ENCODE assay signal across 12 cellular contexts in the genomic region with DNA sequence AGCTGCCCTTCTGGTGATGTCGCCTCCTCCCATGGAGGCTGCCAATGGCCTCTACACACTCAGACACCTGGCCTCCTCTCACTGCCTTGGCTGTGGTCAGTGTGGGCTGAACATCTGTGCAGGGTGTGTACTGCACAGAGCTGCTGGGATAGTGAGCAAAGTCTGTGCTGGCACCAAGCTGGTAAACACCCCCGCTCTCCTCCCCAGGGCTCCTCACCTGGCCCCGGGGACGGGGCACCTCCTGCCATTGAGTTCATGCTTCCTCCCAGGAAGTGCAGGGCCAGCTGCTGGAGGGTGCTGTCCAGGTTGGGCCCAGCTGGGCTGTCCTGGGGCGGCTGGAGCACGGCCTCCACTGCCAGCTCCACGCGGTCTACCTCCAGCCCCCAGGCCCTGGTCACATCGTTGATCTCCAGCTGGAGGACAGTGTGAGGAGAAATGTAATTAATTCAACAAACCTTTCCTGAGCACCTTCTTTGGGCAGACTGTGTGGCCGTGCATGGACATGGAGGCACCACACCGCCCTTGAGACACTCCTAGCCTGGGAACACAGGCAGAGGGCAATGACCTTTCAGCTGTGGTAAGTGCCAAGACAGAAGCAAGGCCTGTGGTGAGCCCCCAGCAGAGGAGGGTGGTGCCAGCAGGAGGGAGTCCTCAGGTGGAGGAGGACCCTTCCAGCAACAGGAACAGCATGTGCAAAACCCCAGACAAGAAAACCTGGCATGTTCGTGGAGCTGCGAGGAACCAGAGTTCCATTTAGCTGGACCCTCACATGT. TPM values are rescaled to one million over a fixed set of nuclear protein-coding genes. Genes with fewer than 3 reads are reported as not detected.
DNase-seq lines count a peak whose midpoint lies in the region; ATAC-seq lines count a peak whose summit lies in the region.
"Had no signal": no experiment of that assay in that cellular context is flagged by ENCODE, and none has a peak within 500 bp of the region (broad histone marks: within the 10 kb centered on the region; RNA-seq: fewer than 3 reads in every experiment).

No MANE protein-coding gene starts in this region.

- peak overlapping the region; percentile 22 for H3K9ac ChIP-seq in mesenchymal stem cell (ENCODE audit: low read length)

- peaks cover 76% of the 10 kb centered on the region for H3K4me1 ChIP-seq in mesenchymal stem cell (ENCODE audit: control insufficient read depth, insufficient read depth, low read depth, low read length)

- H3K27ac ChIP-seq in mesenchymal stem cell (ENCODE audit: low read length, poor library complexity, severe bottlenecking) = peak overlapping the region; percentile 99
- H3K27ac ChIP-seq: body of pancreas had no signal

- no peak overlapping the region for H2BK120ac ChIP-seq in mesenchymal stem cell (ENCODE audit: low read depth, low read length)

- peak overlapping the region; percentile 11 for H3K27ac Mint-ChIP-seq in stimulated activated naive CD8-positive, alpha-beta T cell treated with anti-CD3 and anti-CD28 coated beads, Interleukin-15, Interleukin-2, amounts not matched to agents 100 ng/mL and 50 ng/mL, for 24 hours
- H3K27ac Mint-ChIP-seq: CD4-positive, alpha-beta memory T cell had no signal

- no peak overlapping the region for H3K4me2 ChIP-seq in mesenchymal stem cell (ENCODE audit: low read length, poor library complexity, severe bottlenecking)

- WGBS in mesenchymal stem cell = 90% methylated on average over 13 of the region's 13 CpGs

- peak overlapping the region; percentile 83 for H4K91ac ChIP-seq in mesenchymal stem cell (ENCODE audit: low read length)

- no peak overlapping the region for H3K4me3 Mint-ChIP-seq in stimulated activated naive CD8-positive, alpha-beta T cell treated with anti-CD3 and anti-CD28 coated beads, Interleukin-15, Interleukin-2, amounts not matched to agents 100 ng/mL and 50 ng/mL, for 24 hours
- H3K4me3 Mint-ChIP-seq: CD4-positive, alpha-beta memory T cell had no signal

- H3K79me1 ChIP-seq in mesenchymal stem cell (replicated peaks; ENCODE audit: low read length, poor library complexity, severe bottlenecking) = peaks cover 5% of the 10 kb centered on the region

- H3K4me3 ChIP-seq in mesenchymal stem cell (ENCODE audit: insufficient read depth in 1 of 2, low read depth in 1 of 2, low read length in 2 of 2) = no peak overlapping the region
- H3K4me3 ChIP-seq: body of pancreas had no signal

- no peaks in the 10 kb centered on the region for H3K9me3 ChIP-seq in mesenchymal stem cell (ENCODE audit: control insufficient read depth, low read length)
- H3K9me3 ChIP-seq: body of pancreas had no signal

- peak overlapping the region; percentile 67 to 90 for H2BK12ac ChIP-seq in mesenchymal stem cell (ENCODE audit: low read length in 2 of 2)

- peaks cover 21 to 30% of the 10 kb centered on the region in 2 experiments for H3K36me3 ChIP-seq in mesenchymal stem cell (ENCODE audit: control insufficient read depth in 1 of 2, insufficient read depth in 2 of 2, low read depth in 1 of 2, low read length in 2 of 2)

- no peak for ATAC-seq in stimulated activated naive CD8-positive, alpha-beta T cell treated with anti-CD3 and anti-CD28 coated beads, Interleukin-15, Interleukin-2, amounts not matched to agents 100 U/mL and 50 U/mL, for 24 hours
- no peak for ATAC-seq in GM19467 (IDR thresholded peaks at IDR 0.05; ENCODE audit: unreplicated experiment)
- ATAC-seq: body of pancreas had no signal

- no peak for DNase-seq in stimulated activated naive CD8-positive, alpha-beta T cell treated with anti-CD3 and anti-CD28 coated beads, Interleukin-15, Interleukin-2, amounts not matched to agents 100 U/mL and 50 U/mL, for 24 hours
- DNase-seq in amniotic epithelial cell (ENCODE audit: low read depth) (peak; percentile 60), mesenchymal stem cell (no peak), AG08395 (ENCODE audit: low spot score) (no peak), activated T-cell treated with anti-CD3 and anti-CD28 coated beads for 4 hours (no peak), NCI-H69 (lab: John Stamatoyannopoulos, UW) (no peak)
- DNase-seq: activated CD4-positive, alpha-beta T cell treated with anti-CD3 and anti-CD28 coated beads for 4 hours; body of pancreas; CD4-positive, alpha-beta memory T cell; stimulated activated naive CD4-positive, alpha-beta T cell had no signal

- peak overlapping the region in 1 of 2 experiments; percentile 38 for H3K14ac ChIP-seq in mesenchymal stem cell (ENCODE audit: low read length in 2 of 2)

- peak overlapping the region; percentile 52 to 79 for H3K18ac ChIP-seq in mesenchymal stem cell (ENCODE audit: low read depth in 1 of 2, low read length in 2 of 2)

- peak overlapping the region; percentile 26 for H2BK15ac ChIP-seq in mesenchymal stem cell (ENCODE audit: low read depth, poor library complexity, severe bottlenecking)

- no peaks in the 10 kb centered on the region for H3K36me3 Mint-ChIP-seq in stimulated activated naive CD8-positive, alpha-beta T cell treated with anti-CD3 and anti-CD28 coated beads, Interleukin-15, Interleukin-2, amounts not matched to agents 100 ng/mL and 50 ng/mL, for 24 hours (ENCODE audit: low read depth)

- H3K27me3 Mint-ChIP-seq in stimulated activated naive CD8-positive, alpha-beta T cell treated with anti-CD3 and anti-CD28 coated beads, Interleukin-15, Interleukin-2, amounts not matched to agents 100 ng/mL and 50 ng/mL, for 24 hours = no peaks in the 10 kb centered on the region
- H3K27me3 Mint-ChIP-seq: CD4-positive, alpha-beta memory T cell had no signal

- H3K27me3 ChIP-seq in mesenchymal stem cell (ENCODE audit: control insufficient read depth in 1 of 2, insufficient read depth in 1 of 2, low read length in 2 of 2) = no peaks in the 10 kb centered on the region
- H3K27me3 ChIP-seq: body of pancreas had no signal

- H3K4me1 Mint-ChIP-seq in stimulated activated naive CD8-positive, alpha-beta T cell treated with anti-CD3 and anti-CD28 coated beads, Interleukin-15, Interleukin-2, amounts not matched to agents 100 ng/mL and 50 ng/mL, for 24 hours (ENCODE audit: low read depth) = peaks cover 50% of the 10 kb centered on the region

- H4K8ac ChIP-seq in mesenchymal stem cell (ENCODE audit: low read length) = peak overlapping the region; percentile 83

- H2AFZ ChIP-seq in mesenchymal stem cell (ENCODE audit: low read depth, low read length) = no peak overlapping the region

- H3K4ac ChIP-seq in mesenchymal stem cell (ENCODE audit: low read depth in 1 of 2, low read length in 2 of 2) = peak overlapping the region; percentile 6 to 85

- H2AK5ac ChIP-seq in mesenchymal stem cell (ENCODE audit: low read length, severe bottlenecking) = peak overlapping the region; percentile 99

- H3K9me3 Mint-ChIP-seq in stimulated activated naive CD8-positive, alpha-beta T cell treated with anti-CD3 and anti-CD28 coated beads, Interleukin-15, Interleukin-2, amounts not matched to agents 100 ng/mL and 50 ng/mL, for 24 hours = no peaks in the 10 kb centered on the region
- H3K9me3 Mint-ChIP-seq: CD4-positive, alpha-beta memory T cell had no signal

- peak overlapping the region; percentile 73 for H2BK5ac ChIP-seq in mesenchymal stem cell (ENCODE audit: low read depth, low read length, poor library complexity, severe bottlenecking)

- H3K23ac ChIP-seq in mesenchymal stem cell (ENCODE audit: low read length in 2 of 2) = no peak overlapping the region

RNA-seq across cellular contexts. Expression of gene STOML1, which starts 6.8 kb away (rescaled TPM):
- 7.8 TPM for polyA plus RNA-seq in mesenchymal stem cell (2013, experiment 1 of 2)
- 8.5 TPM for polyA plus RNA-seq in mesenchymal stem cell (2013, experiment 2 of 2)

RNA-seq across cellular contexts. Expression of gene PML, which starts 9.2 kb away (rescaled TPM):
- 49.0 TPM for polyA plus RNA-seq in mesenchymal stem cell (2013, experiment 1 of 2)
- polyA plus RNA-seq in mesenchymal stem cell (2013, experiment 2 of 2) = 51.3 TPM

RNA-seq across cellular contexts. Expression of gene LOXL1, which starts 59.0 kb away (rescaled TPM):
- polyA plus RNA-seq in mesenchymal stem cell (2013, experiment 1 of 2) = 187 TPM
- polyA plus RNA-seq in mesenchymal stem cell (2013, experiment 2 of 2) = 181 TPM
